ENCODE assay signal across 11 cellular contexts in genomic region chr6:2959909-2960719, GRCh38. TPM values are rescaled to one million over a fixed set of nuclear protein-coding genes. Genes with fewer than 3 reads are reported as not detected.
DNase-seq lines count a peak whose midpoint lies in the region; ATAC-seq, FAIRE-seq and TF ChIP-seq lines count a peak whose summit lies in the region.
"Had no signal": no experiment of that assay in that cellular context is flagged by ENCODE, and none has a peak within 500 bp of the region (broad histone marks: within the 10 kb centered on the region; RNA-seq: fewer than 3 reads in every experiment).

No MANE protein-coding gene starts in this region.

- H2BK120ac ChIP-seq in H1 (replicated peaks; ENCODE audit: low read depth, low read length), result no peak overlapping the region

- no peaks in the 10 kb centered on the region for H3K9me3 Mint-ChIP-seq in activated CD8-positive, alpha-beta T cell treated with anti-CD3 and anti-CD28 coated beads for 36 hours
- H3K9me3 Mint-ChIP-seq: activated naive CD4-positive, alpha-beta T cell treated with anti-CD3 and anti-CD28 coated beads, Interleukin-2, amount 10 ng/mL, durations not matched to agents 7 days and 5 days had no signal

- TF ChIP-seq CTCF in LNCaP clone FGC (IDR thresholded peaks at IDR 0.05; ENCODE audit: control insufficient read depth, extremely low read depth, insufficient read depth) (no peak), H1 (IDR thresholded peaks at IDR 0.05; ENCODE audit: control extremely low read depth in 1 of 3, insufficient read depth in 1 of 3, low read depth in 1 of 3, low read length in 3 of 3) (no peak)
- TF ChIP-seq CTCF in activated CD8-positive, alpha-beta T cell treated with anti-CD3 and anti-CD28 coated beads for 36 hours (IDR thresholded peaks at IDR 0.05), result no peak

- H3K27ac Mint-ChIP-seq in activated CD8-positive, alpha-beta T cell treated with anti-CD3 and anti-CD28 coated beads for 36 hours, result no peak overlapping the region
- H3K27ac Mint-ChIP-seq: activated naive CD4-positive, alpha-beta T cell treated with anti-CD3 and anti-CD28 coated beads, Interleukin-2, amount 10 ng/mL, durations not matched to agents 7 days and 5 days had no signal

- no peaks in the 10 kb centered on the region for H4K20me1 ChIP-seq in H1 (replicated peaks in 1 of 2; ENCODE audit: control insufficient read depth in 1 of 2, insufficient read depth in 2 of 2, low read length in 2 of 2)

- H4K5ac ChIP-seq in H1 (ENCODE audit: insufficient read length, low read depth, low read length), result peak overlapping the region; percentile 13

- peaks cover 21% of the 10 kb centered on the region for H3K4me1 Mint-ChIP-seq in activated CD8-positive, alpha-beta T cell treated with anti-CD3 and anti-CD28 coated beads for 36 hours (ENCODE audit: low read depth)

- intact Hi-C loops in activated CD8-positive, alpha-beta T cell treated with anti-CD3 and anti-CD28 coated beads for 36 hours (cut with micrococcal nuclease), result no loop called here

- no peak for TF ChIP-seq RAD21 in H1 (IDR thresholded peaks at IDR 0.05 in 1 of 2, conservative IDR thresholded peaks at IDR 0.05 in 1 of 2; ENCODE audit: low read depth in 2 of 2, low read length in 2 of 2)

- peaks cover 2% of the 10 kb centered on the region; the same call in 1 of the 2 replicates for H3K79me1 ChIP-seq in H1 (ENCODE audit: low read depth, low read length)

- H3K27me3 ChIP-seq in H1 (replicated peaks in 1 of 4; ENCODE audit: control insufficient read depth in 3 of 4, extremely low read depth in 1 of 4, insufficient read depth in 3 of 4, low read length in 3 of 4), result no peaks in the 10 kb centered on the region

- H3K4me3 Mint-ChIP-seq in activated CD8-positive, alpha-beta T cell treated with anti-CD3 and anti-CD28 coated beads for 36 hours, result no peak overlapping the region
- H3K4me3 Mint-ChIP-seq: activated naive CD4-positive, alpha-beta T cell treated with anti-CD3 and anti-CD28 coated beads, Interleukin-2, amount 10 ng/mL, durations not matched to agents 7 days and 5 days had no signal

- H3K9me3 ChIP-seq in H1 (ENCODE audit: insufficient read depth in 2 of 2, low read depth in 1 of 2, low read length in 1 of 2), result no peaks in the 10 kb centered on the region

- no peak for FAIRE-seq in H1 (lab: Jason Lieb, UNC)

- H2BK20ac ChIP-seq in H1 (ENCODE audit: low read length), result no peak overlapping the region; the same call in 1 of the 2 replicates

- DNase-seq in AG08396 (ENCODE audit: low spot score) (peak; percentile 89), LNCaP clone FGC (ENCODE audit: low read depth) (no peak), H1 (ENCODE audit: low read depth in 1 of 2, low spot score in 2 of 2) (no peak), myocyte (ENCODE audit: low read depth) (peak; percentile 63)
- DNase-seq in activated CD8-positive, alpha-beta T cell treated with anti-CD3 and anti-CD28 coated beads for 36 hours, result no peak
- DNase-seq: activated naive CD4-positive, alpha-beta T cell treated with anti-CD3 and anti-CD28 coated beads, Interleukin-2, amount 10 ng/mL, durations not matched to agents 7 days and 5 days; Karpas-422; left cardiac atrium had no signal

- H2BK5ac ChIP-seq in H1 (ENCODE audit: low read depth, low read length), result peak overlapping the region; percentile 46; the same call in 1 of the 2 replicates

- H2BK15ac ChIP-seq in H1 (ENCODE audit: low read length), result peak overlapping the region; percentile 23; the same call in 1 of the 2 replicates

- H4K91ac ChIP-seq in H1 (replicated peaks; ENCODE audit: insufficient read length, low read length), result peak overlapping the region; percentile 20

- H3K36me3 ChIP-seq in H1 (ENCODE audit: control insufficient read depth in 2 of 4, insufficient read depth in 4 of 4, low read length in 3 of 4), result no peaks in the 10 kb centered on the region

- H3K23me2 ChIP-seq in H1 (ENCODE audit: low read depth, low read length), result no peaks in the 10 kb centered on the region

- no peak overlapping the region for H3K4ac ChIP-seq in H1 (replicated peaks; ENCODE audit: insufficient read length, low read depth, low read length)

- no peak overlapping the region; a peak in 1 of 7 replicates for H3K9ac ChIP-seq in H1 (replicated peaks in 1 of 4; ENCODE audit: extremely low read depth in 1 of 4, low read depth in 3 of 4, low read length in 3 of 4)

- H3K4me2 ChIP-seq in H1 (ENCODE audit: insufficient read depth in 1 of 2, low read depth in 2 of 2, low read length in 2 of 2), result peak overlapping the region; percentile 21 to 37; a peak in 2 of 4 replicates

- CTCF ChIA-PET in H1 (lab: Charles Lee; ENCODE audit: partially characterized antibody), result interaction anchor here (0.6 to 2.0 kb wide), 6 partner anchors 8 to 163 kb away, joined by 3 to 10 read pairs (median 6); no protein-coding TSS in a partner anchor
- CTCF ChIA-PET in activated CD8-positive, alpha-beta T cell treated with anti-CD3 and anti-CD28 coated beads for 36 hours (lab: Charles Lee), result interaction anchor here (1.0 to 1.9 kb wide), 2 partner anchors 8 to 16 kb away, joined by 3 to 8 read pairs; no protein-coding TSS in a partner anchor

- no peak for TF ChIP-seq EP300 in H1 (IDR thresholded peaks at IDR 0.05; ENCODE audit: borderline replicate concordance in 1 of 2, low read depth in 2 of 2, low read length in 2 of 2)

- H3K27ac ChIP-seq in H1 (ENCODE audit: low read depth, low read length), result no peak overlapping the region

- no peak for ATAC-seq in activated CD8-positive, alpha-beta T cell treated with anti-CD3 and anti-CD28 coated beads for 36 hours
- ATAC-seq in HG03565 (IDR thresholded peaks at IDR 0.05; ENCODE audit: unreplicated experiment) (no peak), GM21529 (IDR thresholded peaks at IDR 0.05; ENCODE audit: unreplicated experiment) (no peak), HG02571 (IDR thresholded peaks at IDR 0.05; ENCODE audit: unreplicated experiment) (no peak)

- peak overlapping the region; percentile 55 for H3K4me3 ChIP-seq in LNCaP clone FGC (ENCODE audit: low read depth, low read length)
- H3K4me3 ChIP-seq in H1 (ENCODE audit: extremely low read depth in 1 of 4, insufficient read depth in 2 of 4, low read depth in 3 of 4, low read length in 4 of 4), result peak overlapping the region in 1 of 4 experiments; percentile 0; a peak in 1 of 8 replicates

- no peak overlapping the region for H2AFZ ChIP-seq in H1 (ENCODE audit: low read length)

- no peak overlapping the region for H3K56ac ChIP-seq in H1 (replicated peaks; ENCODE audit: insufficient read length, low read depth, low read length)

- peaks cover 16 to 23% (median 18%) of the 10 kb centered on the region in 4 experiments for H3K4me1 ChIP-seq in H1 (replicated peaks in 1 of 4; ENCODE audit: control insufficient read depth in 3 of 4, insufficient read depth in 4 of 4, low read length in 3 of 4)

- no peaks in the 10 kb centered on the region for H3K27me3 Mint-ChIP-seq in activated CD8-positive, alpha-beta T cell treated with anti-CD3 and anti-CD28 coated beads for 36 hours

- WGBS in H1 (ENCODE audit: extremely low coverage in 1 of 2, insufficient coverage in 1 of 2, insufficient read length in 1 of 2, insufficient replicate concordance in 2 of 2, low coverage in 1 of 2, low lambda C conversion rate in 2 of 2, missing lambda C conversion rate in 1 of 2), 2 experiments, result 58% methylated on average over 12 of the region's 12 CpGs; no CpG with 5 or more reads in 1 of the 2 experiments

- TF ChIP-seq POLR2A in H1 (IDR thresholded peaks at IDR 0.05; ENCODE audit: control extremely low read depth in 1 of 2, low read depth in 2 of 2, low read length in 2 of 2), result no peak

- peak overlapping the region; percentile 91; the same call in 1 of the 2 replicates for H2BK12ac ChIP-seq in H1 (ENCODE audit: low read depth, low read length)

- H3K18ac ChIP-seq in H1 (ENCODE audit: extremely low read depth, low read length), result no peak overlapping the region

- H3K14ac ChIP-seq in H1 (ENCODE audit: insufficient read length), result no peak overlapping the region

- H2AK5ac ChIP-seq in H1 (ENCODE audit: low read depth, low read length), result peak overlapping the region; percentile 3; the same call in 1 of the 2 replicates

- peaks cover 7% of the 10 kb centered on the region for H3K36me3 Mint-ChIP-seq in activated CD8-positive, alpha-beta T cell treated with anti-CD3 and anti-CD28 coated beads for 36 hours (ENCODE audit: low read depth)
- H3K36me3 Mint-ChIP-seq: activated naive CD4-positive, alpha-beta T cell treated with anti-CD3 and anti-CD28 coated beads, Interleukin-2, amount 10 ng/mL, durations not matched to agents 7 days and 5 days had no signal

- no peak overlapping the region for H4K8ac ChIP-seq in H1 (ENCODE audit: extremely low read depth, insufficient read depth, low read length)

- POLR2A ChIA-PET in H1 (lab: Charles Lee; ENCODE audit: partially characterized antibody), result interaction anchor here (0.8 to 2.0 kb wide), 3 partner anchors 10 to 28 kb away, joined by 4 to 10 read pairs (median 4); no protein-coding TSS in a partner anchor
- POLR2A ChIA-PET in activated CD8-positive, alpha-beta T cell treated with anti-CD3 and anti-CD28 coated beads for 36 hours (lab: Charles Lee), result interaction anchor here (0.5 to 1.3 kb wide), 3 partner anchors 9 to 153 kb away, joined by 3 to 6 read pairs (median 5); partner anchors contain the start of gene SERPINB6

- H3K79me2 ChIP-seq in H1 (ENCODE audit: control insufficient read depth in 1 of 2, insufficient read depth in 2 of 2, low read length in 2 of 2), result no peaks in the 10 kb centered on the region

- no peak overlapping the region for H3K23ac ChIP-seq in H1 (ENCODE audit: insufficient read length)

RNA-seq across cellular contexts. Expression of gene SERPINB6, which starts 11.3 kb away (rescaled TPM):
- 29.4 and 31.2 TPM in 2 replicates for total RNA-seq in H1 (2021; fragmentation: NEBNext Ultra II Directional; extraction: Animal tissue kit (Norgen Biotek cat#: 25700))
- polyA plus RNA-seq in H1 (2011; rRNA removed), result 27.2 and 29.5 TPM in 2 replicates
- 32.8 TPM for polyA plus RNA-seq in H1 (2011; cell fraction: cytosol; rRNA removed)
- 24.9 TPM for polyA plus RNA-seq in H1 (2011; cell fraction: nucleus; rRNA removed)
- polyA plus RNA-seq in H1 (2012, experiment 1 of 2), result 27.7 to 33.6 TPM (median 29.1 TPM) in 4 replicates
- 22.1 TPM for polyA plus RNA-seq in H1 (2012, experiment 2 of 2)
- polyA plus RNA-seq in H1 (2013, experiment 1 of 2), result 31.5 TPM
- polyA plus RNA-seq in H1 (2013, experiment 2 of 2), result 31.6 TPM
- 13.3 and 15.1 TPM in 2 replicates for polyA minus RNA-seq in H1 (2011; rRNA and poly(A)+ RNA removed)
- 12.4 TPM for polyA minus RNA-seq in H1 (2011; cell fraction: cytosol; rRNA and poly(A)+ RNA removed)
- polyA minus RNA-seq in H1 (2011; cell fraction: nucleus; rRNA and poly(A)+ RNA removed), result 9.6 TPM
- total RNA-seq in myocyte, result 128 and 137 TPM in 2 replicates
- polyA plus RNA-seq in myocyte (2012), result 118 TPM
- total RNA-seq in activated CD8-positive, alpha-beta T cell treated with anti-CD3 and anti-CD28 coated beads for 36 hours, result 10 to 100 TPM; 52.2 to 53.8 TPM

RNA-seq across cellular contexts. Expression of gene NQO2, which starts 39.6 kb away (rescaled TPM):
- total RNA-seq in H1 (2021; fragmentation: NEBNext Ultra II Directional; extraction: Animal tissue kit (Norgen Biotek cat#: 25700)), result 126 and 135 TPM in 2 replicates
- polyA plus RNA-seq in H1 (2011; rRNA removed), result 135 and 168 TPM in 2 replicates
- polyA plus RNA-seq in H1 (2011; cell fraction: cytosol; rRNA removed), result 159 TPM
- 86.7 TPM for polyA plus RNA-seq in H1 (2011; cell fraction: nucleus; rRNA removed)
- polyA plus RNA-seq in H1 (2012, experiment 1 of 2), result 137 to 177 TPM (median 167 TPM) in 4 replicates
- 169 TPM for polyA plus RNA-seq in H1 (2012, experiment 2 of 2)
- 90.2 TPM for polyA plus RNA-seq in H1 (2013, experiment 1 of 2)
- 97.3 TPM for polyA plus RNA-seq in H1 (2013, experiment 2 of 2)
- 98.2 and 115 TPM in 2 replicates for polyA minus RNA-seq in H1 (2011; rRNA and poly(A)+ RNA removed)
- polyA minus RNA-seq in H1 (2011; cell fraction: cytosol; rRNA and poly(A)+ RNA removed), result 83.5 TPM
- 27.6 TPM for polyA minus RNA-seq in H1 (2011; cell fraction: nucleus; rRNA and poly(A)+ RNA removed)
- 25.8 and 26.3 TPM in 2 replicates for total RNA-seq in myocyte
- 45.4 TPM for polyA plus RNA-seq in myocyte (2012)
- total RNA-seq in activated CD8-positive, alpha-beta T cell treated with anti-CD3 and anti-CD28 coated beads for 36 hours, result 10 to 100 TPM; 23.8 to 24.7 TPM

RNA-seq across cellular contexts. Expression of gene SERPINB9, which starts 57.0 kb away (rescaled TPM):
- total RNA-seq in H1 (2021; fragmentation: NEBNext Ultra II Directional; extraction: Animal tissue kit (Norgen Biotek cat#: 25700)), result 63.5 and 66.8 TPM in 2 replicates
- 53.5 and 93.8 TPM in 2 replicates for polyA plus RNA-seq in H1 (2011; rRNA removed)
- polyA plus RNA-seq in H1 (2011; cell fraction: cytosol; rRNA removed), result 58.9 TPM
- polyA plus RNA-seq in H1 (2011; cell fraction: nucleus; rRNA removed), result 23.5 TPM
- polyA plus RNA-seq in H1 (2012, experiment 1 of 2), result 56.9 to 68.1 TPM (median 58.4 TPM) in 4 replicates
- 26.8 TPM for polyA plus RNA-seq in H1 (2012, experiment 2 of 2)
- polyA plus RNA-seq in H1 (2013, experiment 1 of 2), result 31.2 TPM
- polyA plus RNA-seq in H1 (2013, experiment 2 of 2), result 29.8 TPM
- polyA minus RNA-seq in H1 (2011; rRNA and poly(A)+ RNA removed), result 100 and 149 TPM in 2 replicates
- polyA minus RNA-seq in H1 (2011; cell fraction: cytosol; rRNA and poly(A)+ RNA removed), result 53.1 TPM
- 25.0 TPM for polyA minus RNA-seq in H1 (2011; cell fraction: nucleus; rRNA and poly(A)+ RNA removed)
- total RNA-seq in myocyte, result 3.8 and 4.3 TPM in 2 replicates
- 1.6 TPM for polyA plus RNA-seq in myocyte (2012)
- total RNA-seq in activated CD8-positive, alpha-beta T cell treated with anti-CD3 and anti-CD28 coated beads for 36 hours, result 10 to 100 TPM; 65.7 to 70.3 TPM

Comparison
In these comparisons a context has a peak if more than half of its experiments do, and no peak if none do; other contexts are left out.
1. DNase-seq: peak in AG08396 (single experiment) and myocyte (single experiment); none in LNCaP clone FGC (single experiment), H1 (0 of 2) and activated CD8-positive, alpha-beta T cell treated with anti-CD3 and anti-CD28 coated beads for 36 hours (single experiment).
2. RNA of gene SERPINB9, which starts 57.0 kb away (total RNA-seq): 65.7 to 70.3 TPM in activated CD8-positive, alpha-beta T cell treated with anti-CD3 and anti-CD28 coated beads for 36 hours and 63.5 to 66.8 TPM in H1; 3.8 to 4.3 TPM in myocyte; every median in the first group is over 10 times any median in the second.